In genomic region chr5:84986688-84987087, GRCh38 we compare ENCODE assay signal across 31 cellular contexts.
"Had no signal": no experiment of that assay in that cellular context is flagged by ENCODE, and none has a peak within 500 bp of the region (broad histone marks: within the 10 kb centered on the region; RNA-seq: fewer than 3 reads in every experiment).

No MANE protein-coding gene starts in this region.

- H3K4me3 ChIP-seq: body of pancreas, gastroesophageal sphincter had no signal

- H3K27me3 ChIP-seq: body of pancreas, gastroesophageal sphincter had no signal

- ATAC-seq: activated CD4-positive, CD25-positive, alpha-beta regulatory T cell treated with anti-CD3 and anti-CD28 coated beads, Interleukin-2, amount 50 U/mL, for 24 hours; activated CD8-positive, alpha-beta T cell treated with anti-CD3 and anti-CD28 coated beads for 36 hours; activated T-cell treated with anti-CD3 and anti-CD28 coated beads, Interleukin-2, amount 50 U/mL, for 4 hours; activated T-helper 17 cell treated with anti-CD3 and anti-CD28 coated beads, Interleukin-2, amount 50 U/mL, for 72 hours; body of pancreas; effector memory CD8-positive, alpha-beta T cell; gastroesophageal sphincter; T-helper 17 cell had no signal

- H3K27ac Mint-ChIP-seq: activated B cell treated with CpG ODN at 0.5 μM for 24 hours; activated CD8-positive, alpha-beta T cell treated with anti-CD3 and anti-CD28 coated beads for 36 hours; activated naive CD8-positive, alpha-beta T cell; activated T-helper 17 cell treated with anti-CD3 and anti-CD28 coated beads, Interleukin-2, amount 50 U/mL, for 72 hours; effector memory CD8-positive, alpha-beta T cell; T-helper 17 cell; T-helper 2 cell treated with Interferon-gamma antibody and Interleukin-4, amounts not matched to agents 5 μg/mL and 100 μg/mL, for 36 hours had no signal

- H3K4me3 Mint-ChIP-seq: activated B cell treated with CpG ODN at 0.5 μM for 24 hours; activated CD8-positive, alpha-beta T cell treated with anti-CD3 and anti-CD28 coated beads for 36 hours; activated naive CD8-positive, alpha-beta T cell; activated T-cell treated with anti-CD3 and anti-CD28 coated beads, Interleukin-2, amount 50 U/mL, for 4 hours; activated T-helper 17 cell treated with anti-CD3 and anti-CD28 coated beads, Interleukin-2, amount 50 U/mL, for 72 hours; central memory CD8-positive, alpha-beta T cell; effector memory CD8-positive, alpha-beta T cell; T-helper 17 cell; T-helper 2 cell treated with Interferon-gamma antibody and Interleukin-4, amounts not matched to agents 5 μg/mL and 100 μg/mL, for 36 hours had no signal

- H3K27me3 Mint-ChIP-seq: activated B cell treated with CpG ODN at 0.5 μM for 24 hours; activated CD8-positive, alpha-beta T cell treated with anti-CD3 and anti-CD28 coated beads for 36 hours; activated naive CD8-positive, alpha-beta T cell; activated T-helper 17 cell treated with anti-CD3 and anti-CD28 coated beads, Interleukin-2, amount 50 U/mL, for 72 hours; central memory CD8-positive, alpha-beta T cell; effector memory CD8-positive, alpha-beta T cell; T-helper 17 cell had no signal

- H3K9me3 Mint-ChIP-seq: activated B cell treated with CpG ODN at 0.5 μM for 24 hours; T-helper 2 cell treated with Interferon-gamma antibody and Interleukin-4, amounts not matched to agents 5 μg/mL and 100 μg/mL, for 36 hours had no signal

- H3K4me1 ChIP-seq: body of pancreas, gastroesophageal sphincter had no signal

- H3K4me1 Mint-ChIP-seq: activated B cell treated with CpG ODN at 0.5 μM for 24 hours; activated T-helper 17 cell treated with anti-CD3 and anti-CD28 coated beads, Interleukin-2, amount 50 U/mL, for 72 hours; central memory CD8-positive, alpha-beta T cell; T-helper 17 cell had no signal

- DNase-seq: activated B cell treated with CpG ODN at 0.5 μM for 24 hours; activated CD4-positive, alpha-beta T cell treated with anti-CD3 and anti-CD28 coated beads for 48 hours; activated CD4-positive, alpha-beta T cell treated with anti-CD3 and anti-CD28 coated beads, Interleukin-2, amount 50 U/mL, for 1 hour; activated CD4-positive, alpha-beta T cell treated with anti-CD3 and anti-CD28 coated beads, Interleukin-2, amount 50 U/mL, for 48 hours; activated CD8-positive, alpha-beta memory T cell treated with anti-CD3 and anti-CD28 coated beads for 24 hours; activated CD8-positive, alpha-beta T cell treated with anti-CD3 and anti-CD28 coated beads for 36 hours; activated effector memory CD4-positive, alpha-beta T cell treated with Interleukin-2 at 50 U/mL for 16 hours; activated gamma-delta T cell treated with Interleukin-2 at 50 U/mL for 16 hours; activated naive CD4-positive, alpha-beta T cell treated with anti-CD3 and anti-CD28 coated beads, Interleukin-2, amount 50 U/mL, for 16 hours; activated naive CD4-positive, alpha-beta T cell treated with Interleukin-2 at 50 U/mL for 16 hours; activated T-cell treated with anti-CD3 and anti-CD28 coated beads, Interleukin-2, amount 50 U/mL, for 4 hours; amygdala; aorta; body of pancreas; cortex of kidney; dermis blood vessel endothelial cell; effector CD4-positive, alpha-beta T cell; effector memory CD8-positive, alpha-beta T cell; foreskin melanocyte; T-helper 1 cell; T-helper 17 cell; T1000; WERI-Rb-1 had no signal

- H3K9me3 ChIP-seq: body of pancreas, gastroesophageal sphincter had no signal

- H3K36me3 Mint-ChIP-seq: activated naive CD8-positive, alpha-beta T cell had no signal

- FAIRE-seq: colon had no signal

- H3K27ac ChIP-seq: body of pancreas, epithelial cell of prostate, gastroesophageal sphincter, WERI-Rb-1 had no signal

- H3K36me3 ChIP-seq: gastroesophageal sphincter, WERI-Rb-1 had no signal
